In the genomic region with DNA sequence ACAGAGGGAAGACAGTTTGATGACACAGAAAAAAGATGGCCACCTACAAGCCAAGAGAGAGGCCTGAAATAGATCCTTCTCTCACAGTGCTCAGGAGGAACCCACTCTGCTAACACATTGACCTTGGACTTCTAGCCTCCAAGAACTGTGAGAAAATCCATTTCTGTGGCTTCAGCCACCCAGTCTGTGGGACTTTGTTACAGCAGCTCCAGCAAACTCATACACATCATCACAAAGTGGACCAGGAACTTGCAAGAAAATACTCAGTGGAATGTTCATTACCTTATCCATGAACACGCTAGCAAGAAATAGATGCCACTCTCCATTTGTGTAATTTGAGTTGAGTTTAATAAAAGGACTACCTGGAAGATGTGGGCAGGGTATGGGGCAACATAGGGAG, we compare ENCODE assay signal across 33 cellular contexts. TPM values are rescaled to one million over a fixed set of nuclear protein-coding genes. Genes with fewer than 3 reads are reported as not detected.
"Had no signal": no experiment of that assay in that cellular context is flagged by ENCODE, and none has a peak within 500 bp of the region (broad histone marks: within the 10 kb centered on the region; RNA-seq: fewer than 3 reads in every experiment).

No MANE protein-coding gene starts in this region.

- H3K36me3 ChIP-seq: ascending aorta, WERI-Rb-1 had no signal

- H3K4me1 ChIP-seq: ascending aorta had no signal

- H3K4me3 ChIP-seq: ascending aorta had no signal

- H3K27ac ChIP-seq: ascending aorta, WERI-Rb-1 had no signal

- FAIRE-seq: TTC549 had no signal

- H3K9me3 ChIP-seq: ascending aorta had no signal

- H3K27me3 ChIP-seq: ascending aorta had no signal

- ATAC-seq: activated CD4-positive, alpha-beta T cell treated with anti-CD3 and anti-CD28 coated beads for 36 hours; activated CD4-positive, CD25-positive, alpha-beta regulatory T cell treated with anti-CD3 and anti-CD28 coated beads, Interleukin-2, amount 50 U/mL, for 24 hours; activated CD8-positive, alpha-beta memory T cell treated with anti-CD3 and anti-CD28 coated beads, Interleukin-2, amount 10 ng/mL, durations not matched to agents 7 days and 5 days; activated CD8-positive, alpha-beta T cell treated with anti-CD3 and anti-CD28 coated beads, Interleukin-2, amount 10 ng/mL, durations not matched to agents 7 days and 5 days; activated naive CD8-positive, alpha-beta T cell treated with anti-CD3 and anti-CD28 coated beads, Interleukin-2, amount 50 U/mL, for 24 hours; WTC11 had no signal

- DNase-seq: activated CD4-positive, alpha-beta memory T cell treated with anti-CD3 and anti-CD28 coated beads, Interleukin-2, amount 10 ng/mL, durations not matched to agents 7 days and 5 days; activated CD4-positive, alpha-beta T cell treated with anti-CD3 and anti-CD28 coated beads for 1 hour; activated CD4-positive, alpha-beta T cell treated with anti-CD3 and anti-CD28 coated beads for 36 hours; activated CD4-positive, alpha-beta T cell treated with anti-CD3 and anti-CD28 coated beads for 48 hours; activated CD4-positive, alpha-beta T cell treated with anti-CD3 and anti-CD28 coated beads, Interleukin-2, amount 10 ng/mL, durations not matched to agents 7 days and 5 days; activated CD4-positive, alpha-beta T cell treated with anti-CD3 and anti-CD28 coated beads, Interleukin-2, amount 50 U/mL, for 48 hours; activated CD4-positive, CD25-positive, alpha-beta regulatory T cell; activated CD8-positive, alpha-beta memory T cell treated with anti-CD3 and anti-CD28 coated beads for 24 hours; activated CD8-positive, alpha-beta memory T cell treated with anti-CD3 and anti-CD28 coated beads, Interleukin-2, amount 10 ng/mL, durations not matched to agents 7 days and 5 days; activated CD8-positive, alpha-beta memory T cell treated with anti-CD3 and anti-CD28 coated beads, Interleukin-2, amount 50 U/mL, for 48 hours; activated CD8-positive, alpha-beta T cell treated with anti-CD3 and anti-CD28 coated beads, Interleukin-2, amount 10 ng/mL, durations not matched to agents 7 days and 5 days; activated effector memory CD4-positive, alpha-beta T cell treated with Interleukin-2 at 50 U/mL for 16 hours; activated gamma-delta T cell; activated naive CD4-positive, alpha-beta T cell treated with anti-CD3 and anti-CD28 coated beads, Interleukin-2, amount 10 ng/mL, durations not matched to agents 7 days and 5 days; activated naive CD4-positive, alpha-beta T cell treated with Interleukin-2 at 50 U/mL for 16 hours; activated naive CD8-positive, alpha-beta T cell treated with anti-CD3 and anti-CD28 coated beads, Interleukin-2, amount 10 ng/mL, durations not matched to agents 7 days and 5 days; activated naive CD8-positive, alpha-beta T cell treated with anti-CD3 and anti-CD28 coated beads, Interleukin-2, amount 50 U/mL, for 24 hours; activated T-cell treated with anti-CD3 and anti-CD28 coated beads, Interleukin-2, amount 50 U/mL, for 24 hours; activated T-cell treated with anti-CD3 and anti-CD28 coated beads, Interleukin-2, amount 50 U/mL, for 48 hours; anterior cingulate cortex; central memory CD4-positive, alpha-beta T cell; cerebellar nuclear complex; SW 1271; T-helper 1 cell; T-helper 2 cell; T-helper 9 cell; WERI-Rb-1 had no signal

RNA-seq across cellular contexts. Expression of a gene that starts 38.1 kb away (rescaled TPM):
- total RNA-seq: activated CD4-positive, alpha-beta memory T cell treated with anti-CD3 and anti-CD28 coated beads, Interleukin-2, amount 10 ng/mL, durations not matched to agents 7 days and 5 days; activated CD4-positive, alpha-beta T cell treated with anti-CD3 and anti-CD28 coated beads for 36 hours; activated CD8-positive, alpha-beta memory T cell treated with anti-CD3 and anti-CD28 coated beads, Interleukin-2, amount 10 ng/mL, durations not matched to agents 7 days and 5 days; activated CD8-positive, alpha-beta T cell treated with anti-CD3 and anti-CD28 coated beads, Interleukin-2, amount 10 ng/mL, durations not matched to agents 7 days and 5 days; activated naive CD8-positive, alpha-beta T cell treated with anti-CD3 and anti-CD28 coated beads, Interleukin-2, amount 10 ng/mL, durations not matched to agents 7 days and 5 days; activated T-helper 2 cell treated with anti-CD3 and anti-CD28 coated beads, Interferon-gamma antibody, Interleukin-2, Interleukin-4, amounts not matched to agents 10 μg/mL and 5 μg/mL and 100 μg/mL, durations not matched to agents 14 hours and 24 hours and 36 hours; ascending aorta; cardiac septum had no signal
